40 cellular contexts compared by ENCODE assay signal in the genomic region with DNA sequence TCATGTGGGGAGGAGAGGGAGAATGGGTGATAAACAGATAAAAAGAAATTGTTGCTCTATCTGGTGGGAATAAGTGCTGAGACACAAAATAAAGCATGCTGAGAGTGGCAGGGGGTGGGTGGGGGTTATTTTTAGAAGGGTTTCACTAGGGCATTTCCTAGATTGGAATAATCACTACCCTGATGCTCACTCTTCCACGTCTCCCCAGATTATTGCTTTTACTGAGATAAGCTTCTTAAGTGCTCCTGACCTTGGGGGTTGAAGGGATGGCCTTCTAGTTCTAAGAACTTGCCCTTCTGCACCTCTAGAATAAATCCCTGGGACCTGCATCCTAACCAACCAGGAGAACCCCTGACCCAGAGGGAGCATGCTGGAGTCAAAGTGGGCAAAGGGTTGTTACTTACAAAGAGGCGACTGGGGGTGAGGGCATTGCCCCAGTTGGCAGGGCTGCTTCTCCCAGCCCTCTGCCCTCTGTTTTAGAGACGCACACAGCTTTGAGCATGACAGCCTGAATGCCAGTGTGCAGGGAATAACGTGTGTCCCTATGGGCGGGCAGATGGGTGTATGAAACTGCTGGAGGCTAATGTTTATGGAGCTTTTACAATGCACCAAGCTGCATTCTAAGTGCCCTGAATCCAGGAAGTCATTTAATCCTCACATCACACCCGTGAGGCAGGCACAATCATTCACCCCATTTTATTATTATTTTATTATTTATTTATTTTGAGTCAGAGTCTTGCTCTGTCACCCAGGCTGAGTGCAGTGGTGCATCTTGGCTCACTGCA. TPM values are rescaled to one million over a fixed set of nuclear protein-coding genes. Genes with fewer than 3 reads are reported as not detected.
"Had no signal": no experiment of that assay in that cellular context is flagged by ENCODE, and none has a peak within 500 bp of the region (broad histone marks: within the 10 kb centered on the region; RNA-seq: fewer than 3 reads in every experiment).

No MANE protein-coding gene starts in this region.

- H3K4me1 ChIP-seq: gastrocnemius medialis had no signal

- H3K9me3 ChIP-seq: ascending aorta, gastrocnemius medialis, left ventricle myocardium inferior, stomach, suprapubic skin, tibial artery had no signal

- H3K27me3 ChIP-seq: ascending aorta had no signal

- H3K36me3 Mint-ChIP-seq: activated CD4-positive, alpha-beta memory T cell treated with anti-CD3 and anti-CD28 coated beads for 36 hours; activated naive CD8-positive, alpha-beta T cell treated with anti-CD3 and anti-CD28 coated beads for 36 hours; brain; stimulated activated memory B cell treated with anti-CD40 and anti-IgM and Interleukin-4, amounts not matched to agents 10 μg/mL and 1 μg/mL and 100 μg/mL, for 72 hours had no signal

- ATAC-seq: gastrocnemius medialis; sciatic nerve; stimulated activated memory B cell treated with anti-CD40 and anti-IgM and Interleukin-4, amounts not matched to agents 10 μg/mL and 1 μg/mL and 100 μg/mL, for 72 hours had no signal

- H3K4me3 ChIP-seq: ascending aorta, cardiac muscle cell, coronary artery, dorsolateral prefrontal cortex, gastrocnemius medialis, left ventricle myocardium inferior, skin epidermis, stomach, suprapubic skin, tibial artery had no signal

- H3K27ac Mint-ChIP-seq: activated CD4-positive, alpha-beta memory T cell treated with anti-CD3 and anti-CD28 coated beads for 36 hours; activated CD4-positive, alpha-beta T cell treated with anti-CD3 and anti-CD28 coated beads, Interleukin-2, amount 10 ng/mL, durations not matched to agents 24 days and 14 days; activated naive CD4-positive, alpha-beta T cell treated with anti-CD3 and anti-CD28 coated beads for 36 hours; activated naive CD8-positive, alpha-beta T cell treated with anti-CD3 and anti-CD28 coated beads for 36 hours; activated T-helper 1 cell treated with anti-CD3 and anti-CD28 coated beads, Interleukin-12 subunit alpha, Interleukin-12 subunit beta, Interleukin-2, Interleukin-4 antibody, amounts not matched to agents 30 ng/mL and 10 ng/mL and 1 ng/mL, durations not matched to agents 14 hours and 24 hours and 36 hours; nephron; progenitor cell of endocrine pancreas; stimulated activated memory B cell treated with anti-CD40 and anti-IgM and Interleukin-4, amounts not matched to agents 10 μg/mL and 1 μg/mL and 100 μg/mL, for 72 hours; T-helper 1 cell treated with Interleukin-12 subunit alpha and Interleukin-12 subunit beta and Interleukin-4 antibody, amounts not matched to agents 30 μg/mL and 1 μg/mL, for 36 hours had no signal

- H3K4me3 Mint-ChIP-seq: activated CD4-positive, alpha-beta memory T cell treated with anti-CD3 and anti-CD28 coated beads for 36 hours; activated CD4-positive, alpha-beta T cell treated with anti-CD3 and anti-CD28 coated beads, Interleukin-2, amount 10 ng/mL, durations not matched to agents 24 days and 14 days; activated naive CD4-positive, alpha-beta T cell treated with anti-CD3 and anti-CD28 coated beads for 36 hours; activated naive CD8-positive, alpha-beta T cell treated with anti-CD3 and anti-CD28 coated beads for 36 hours; activated T-helper 1 cell treated with anti-CD3 and anti-CD28 coated beads, Interleukin-12 subunit alpha, Interleukin-12 subunit beta, Interleukin-2, Interleukin-4 antibody, amounts not matched to agents 30 ng/mL and 10 ng/mL and 1 ng/mL, durations not matched to agents 14 hours and 24 hours and 36 hours; brain; nephron; stimulated activated memory B cell treated with anti-CD40 and anti-IgM and Interleukin-4, amounts not matched to agents 10 μg/mL and 1 μg/mL and 100 μg/mL, for 72 hours; T-helper 1 cell treated with Interleukin-12 subunit alpha and Interleukin-12 subunit beta and Interleukin-4 antibody, amounts not matched to agents 30 μg/mL and 1 μg/mL, for 36 hours had no signal

- H3K36me3 ChIP-seq: ascending aorta, cardiac muscle cell, gastrocnemius medialis, left ventricle myocardium inferior, stomach, suprapubic skin, tibial artery had no signal

- DNase-seq: activated CD4-positive, alpha-beta memory T cell treated with anti-CD3 and anti-CD28 coated beads for 36 hours; activated CD4-positive, alpha-beta T cell treated with anti-CD3 and anti-CD28 coated beads, Interleukin-2, amount 10 ng/mL, durations not matched to agents 24 days and 14 days; activated CD4-positive, CD25-positive, alpha-beta regulatory T cell treated with anti-CD3 and anti-CD28 coated beads, Interleukin-2, amount 50 U/mL, for 72 hours; activated CD8-positive, alpha-beta memory T cell treated with anti-CD3 and anti-CD28 coated beads, Interleukin-2, amount 50 U/mL, for 4 hours; activated effector memory CD4-positive, alpha-beta T cell treated with anti-CD3 and anti-CD28 coated beads, Interleukin-2, amount 50 U/mL, for 16 hours; activated naive CD4-positive, alpha-beta T cell treated with anti-CD3 and anti-CD28 coated beads for 36 hours; activated naive CD8-positive, alpha-beta T cell treated with anti-CD3 and anti-CD28 coated beads for 36 hours; activated T-cell treated with anti-CD3 and anti-CD28 coated beads, Interleukin-2, amount 50 U/mL, for 1 hour; cerebellar nuclear complex; dorsolateral prefrontal cortex; effector memory CD4-positive, alpha-beta T cell; gastrocnemius medialis; glutamatergic neuron; left ventricle myocardium inferior; stimulated activated CD4-positive, alpha-beta T cell treated with anti-CD3 and anti-CD28 coated beads, Interleukin-12 subunit alpha, Interleukin-12 subunit beta, amount 100 ng/mL, for 4 hours; stimulated activated CD4-positive, alpha-beta T cell treated with anti-CD3 and anti-CD28 coated beads, Interleukin-4, amount 100 ng/mL, for 4 hours; stimulated activated CD8-positive, alpha-beta memory T cell treated with anti-CD3 and anti-CD28 coated beads, Interleukin-4, amount 100 ng/mL, for 48 hours; stomach; T1000; tibial artery had no signal

- H3K9me3 Mint-ChIP-seq: activated CD4-positive, alpha-beta memory T cell treated with anti-CD3 and anti-CD28 coated beads for 36 hours; activated CD4-positive, alpha-beta T cell treated with anti-CD3 and anti-CD28 coated beads, Interleukin-2, amount 10 ng/mL, durations not matched to agents 24 days and 14 days; activated naive CD4-positive, alpha-beta T cell treated with anti-CD3 and anti-CD28 coated beads for 36 hours; activated naive CD8-positive, alpha-beta T cell treated with anti-CD3 and anti-CD28 coated beads for 36 hours; activated T-helper 1 cell treated with anti-CD3 and anti-CD28 coated beads, Interleukin-12 subunit alpha, Interleukin-12 subunit beta, Interleukin-2, Interleukin-4 antibody, amounts not matched to agents 30 ng/mL and 10 ng/mL and 1 ng/mL, durations not matched to agents 14 hours and 24 hours and 36 hours; nephron; T-helper 1 cell treated with Interleukin-12 subunit alpha and Interleukin-12 subunit beta and Interleukin-4 antibody, amounts not matched to agents 30 μg/mL and 1 μg/mL, for 36 hours had no signal

- H3K27ac ChIP-seq: ascending aorta, cardiac muscle cell, coronary artery, dorsolateral prefrontal cortex, gastrocnemius medialis, left ventricle myocardium inferior, stomach, suprapubic skin, tibial artery had no signal

RNA-seq across cellular contexts. Expression of a gene that starts 0.7 kb away (rescaled TPM):
- total RNA-seq: activated CD4-positive, alpha-beta memory T cell treated with anti-CD3 and anti-CD28 coated beads for 36 hours; activated CD4-positive, alpha-beta T cell treated with anti-CD3 and anti-CD28 coated beads, Interleukin-2, amount 10 ng/mL, durations not matched to agents 24 days and 14 days; activated CD8-positive, alpha-beta memory T cell treated with anti-CD3 and anti-CD28 coated beads for 36 hours; activated naive CD4-positive, alpha-beta T cell treated with anti-CD3 and anti-CD28 coated beads for 36 hours; activated naive CD8-positive, alpha-beta T cell treated with anti-CD3 and anti-CD28 coated beads for 36 hours; activated T-helper 1 cell treated with anti-CD3 and anti-CD28 coated beads, Interleukin-12 subunit alpha, Interleukin-12 subunit beta, Interleukin-2, Interleukin-4 antibody, amounts not matched to agents 30 ng/mL and 10 ng/mL and 1 ng/mL, durations not matched to agents 14 hours and 24 hours and 36 hours; ascending aorta; cardiac muscle cell; dorsolateral prefrontal cortex; epithelial cell of proximal tubule; gastrocnemius medialis; left ventricle myocardium inferior; lung microvascular endothelial cell; mesenteric fat pad; mucosa of gallbladder; osteocyte; progenitor cell of endocrine pancreas; renal cortical epithelial cell; sciatic nerve; stomach; suprapubic skin; ureter had no signal
- polyA plus RNA-seq: cardiac muscle cell, stomach had no signal

RNA-seq across cellular contexts. Expression of a gene that starts 3.7 kb away (rescaled TPM):
- total RNA-seq: cardiac muscle cell, renal cortical epithelial cell had no signal
